Comparison of ENCODE assay signal across 17 cellular contexts in genomic region chr7:96198047-96198636, GRCh38.
"Had no signal": no experiment of that assay in that cellular context is flagged by ENCODE, and none has a peak within 500 bp of the region (broad histone marks: within the 10 kb centered on the region; RNA-seq: fewer than 3 reads in every experiment).

No MANE protein-coding gene starts in this region.

- H3K4me3 ChIP-seq: lower lobe of right lung, transverse colon, vagina had no signal

- H3K9me3 ChIP-seq: lower lobe of right lung, transverse colon, vagina had no signal

- H3K27me3 Mint-ChIP-seq: central memory CD8-positive, alpha-beta T cell had no signal

- H3K4me1 ChIP-seq: lower lobe of right lung had no signal

- H3K4me3 Mint-ChIP-seq: central memory CD8-positive, alpha-beta T cell; mesothelial cell of epicardium had no signal

- ATAC-seq: lower lobe of right lung; sciatic nerve; stimulated activated naive CD8-positive, alpha-beta T cell treated with anti-CD3 and anti-CD28 coated beads, Interleukin-15, Interleukin-2, amounts not matched to agents 100 U/mL and 50 U/mL, for 24 hours had no signal

- H3K9me3 Mint-ChIP-seq: activated naive CD4-positive, alpha-beta T cell treated with anti-CD3 and anti-CD28 coated beads, Interleukin-2, amount 50 U/mL, for 72 hours; central memory CD8-positive, alpha-beta T cell; mesothelial cell of epicardium had no signal

- H3K36me3 ChIP-seq: brain microvascular endothelial cell, transverse colon, vagina had no signal

- H3K27ac Mint-ChIP-seq: activated naive CD4-positive, alpha-beta T cell treated with anti-CD3 and anti-CD28 coated beads, Interleukin-2, amount 50 U/mL, for 72 hours; mesothelial cell of epicardium had no signal

- H3K27me3 ChIP-seq: brain microvascular endothelial cell, transverse colon, vagina had no signal

- H3K27ac ChIP-seq: brain microvascular endothelial cell, lower lobe of right lung, transverse colon, vagina had no signal

- H3K4me1 Mint-ChIP-seq: central memory CD8-positive, alpha-beta T cell had no signal

- DNase-seq: activated CD4-positive, alpha-beta T cell treated with anti-CD3 and anti-CD28 coated beads, Interleukin-2, amount 50 U/mL, for 48 hours; activated CD4-positive, CD25-positive, alpha-beta regulatory T cell treated with anti-CD3 and anti-CD28 coated beads, Interleukin-2, amount 50 U/mL, for 72 hours; activated effector memory CD4-positive, alpha-beta T cell treated with anti-CD3 and anti-CD28 coated beads, Interleukin-2, amount 50 U/mL, for 16 hours; activated T-cell treated with anti-CD3 and anti-CD28 coated beads, Interleukin-2, amount 50 U/mL, for 1 hour; brain microvascular endothelial cell; cortex of kidney; effector CD8-positive, alpha-beta T cell; foreskin fibroblast; hypothalamus; lower lobe of right lung; stimulated activated naive CD8-positive, alpha-beta T cell treated with anti-CD3 and anti-CD28 coated beads, Interleukin-15, Interleukin-2, amounts not matched to agents 100 U/mL and 50 U/mL, for 24 hours; transverse colon had no signal
